In the genomic region with DNA sequence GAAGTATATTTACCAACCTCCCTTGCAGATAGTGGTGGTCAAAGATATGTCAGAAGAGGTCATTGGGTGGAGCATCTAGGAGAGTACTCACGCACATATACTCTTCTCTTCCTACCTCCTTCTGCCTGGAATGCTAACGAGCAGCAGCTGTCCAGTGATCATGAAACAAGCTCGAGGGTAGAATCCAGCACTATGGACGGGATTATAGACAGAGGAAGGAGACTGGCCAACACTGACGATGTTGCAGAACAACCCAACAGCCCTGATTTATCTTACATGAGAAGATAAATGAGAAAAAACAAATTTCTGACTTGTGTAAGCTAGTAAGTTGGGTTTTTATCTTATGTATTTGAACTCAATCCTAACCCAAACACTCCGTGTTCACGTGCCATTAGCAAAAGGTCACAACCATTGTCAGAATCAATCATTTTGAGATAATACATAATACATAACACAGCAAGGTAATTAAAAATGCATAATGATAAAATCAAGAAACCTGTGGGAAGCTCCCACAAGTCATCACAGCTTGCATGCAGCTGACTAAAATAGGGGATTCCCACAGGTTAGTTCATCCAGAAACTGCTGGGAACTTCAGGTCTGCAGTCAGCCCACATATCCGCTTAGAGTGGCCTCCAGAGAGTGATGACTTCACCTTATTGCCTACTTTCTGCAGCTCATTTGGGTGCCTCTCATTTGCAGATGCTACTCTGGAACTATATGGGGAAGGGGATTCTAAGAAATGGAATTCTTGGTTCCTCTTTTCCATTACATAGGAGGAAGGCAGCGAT, we compare ENCODE assay signal across 10 cellular contexts. TPM values are rescaled to one million over a fixed set of nuclear protein-coding genes. Genes with fewer than 3 reads are reported as not detected.
DNase-seq lines count a peak whose midpoint lies in the region; ATAC-seq lines count a peak whose summit lies in the region.
"Had no signal": no experiment of that assay in that cellular context is flagged by ENCODE, and none has a peak within 500 bp of the region (broad histone marks: within the 10 kb centered on the region; RNA-seq: fewer than 3 reads in every experiment).

No MANE protein-coding gene starts in this region.

- ATAC-seq in HG03045 (IDR thresholded peaks at IDR 0.05; ENCODE audit: unreplicated experiment) (peak; percentile 83), esophagus mucosa (no peak)
- ATAC-seq: gastroesophageal sphincter had no signal

- peaks cover 4% of the 10 kb centered on the region for H3K36me3 Mint-ChIP-seq in activated T-helper 2 cell treated with anti-CD3 and anti-CD28 coated beads, Interferon-gamma antibody, Interleukin-2, Interleukin-4, amounts not matched to agents 10 μg/mL and 5 μg/mL and 100 μg/mL, durations not matched to agents 14 hours and 24 hours and 36 hours (ENCODE audit: low read depth)
- H3K36me3 Mint-ChIP-seq in immature natural killer cell, result no peaks in the 10 kb centered on the region

- no peaks in the 10 kb centered on the region for H3K27me3 Mint-ChIP-seq in activated T-helper 2 cell treated with anti-CD3 and anti-CD28 coated beads, Interferon-gamma antibody, Interleukin-2, Interleukin-4, amounts not matched to agents 10 μg/mL and 5 μg/mL and 100 μg/mL, durations not matched to agents 14 hours and 24 hours and 36 hours (ENCODE audit: low read depth)
- H3K27me3 Mint-ChIP-seq in immature natural killer cell (ENCODE audit: low read depth in 3 of 3), result peaks cover 0 to 2% (median 0%) of the 10 kb centered on the region in 3 donors

- H3K27ac Mint-ChIP-seq in activated T-helper 2 cell treated with anti-CD3 and anti-CD28 coated beads, Interferon-gamma antibody, Interleukin-2, Interleukin-4, amounts not matched to agents 10 μg/mL and 5 μg/mL and 100 μg/mL, durations not matched to agents 14 hours and 24 hours and 36 hours, result no peak overlapping the region
- H3K27ac Mint-ChIP-seq in immature natural killer cell, result no peak overlapping the region

- no peak overlapping the region for H3K4me3 Mint-ChIP-seq in activated T-helper 2 cell treated with anti-CD3 and anti-CD28 coated beads, Interferon-gamma antibody, Interleukin-2, Interleukin-4, amounts not matched to agents 10 μg/mL and 5 μg/mL and 100 μg/mL, durations not matched to agents 14 hours and 24 hours and 36 hours (ENCODE audit: low read depth)
- H3K4me3 Mint-ChIP-seq in immature natural killer cell, result no peak overlapping the region

- peaks cover 22% of the 10 kb centered on the region for H3K4me1 Mint-ChIP-seq in activated T-helper 2 cell treated with anti-CD3 and anti-CD28 coated beads, Interferon-gamma antibody, Interleukin-2, Interleukin-4, amounts not matched to agents 10 μg/mL and 5 μg/mL and 100 μg/mL, durations not matched to agents 14 hours and 24 hours and 36 hours (ENCODE audit: low read depth)
- no peaks in the 10 kb centered on the region for H3K4me1 Mint-ChIP-seq in immature natural killer cell

- DNase-seq in CD1c-positive myeloid dendritic cell (ENCODE audit: extremely low spot score) (peak; percentile 66), GM19238 (ENCODE audit: insufficient read length, low spot score) (peak; percentile 27), immature natural killer cell (no peak), D341Med (ENCODE audit: low spot score) (no peak), DMS153 treated with DMSO at 0.1 percent for 48 hours (lab: John Stamatoyannopoulos, UW; ENCODE audit: unreplicated experiment) (no peak)
- peak; percentile 23 for DNase-seq in activated T-helper 2 cell treated with anti-CD3 and anti-CD28 coated beads, Interferon-gamma antibody, Interleukin-2, Interleukin-4, amounts not matched to agents 10 μg/mL and 5 μg/mL and 100 μg/mL, durations not matched to agents 14 hours and 24 hours and 36 hours (ENCODE audit: low spot score)
- DNase-seq: MG63 had no signal

- intact Hi-C loops in activated T-helper 2 cell treated with anti-CD3 and anti-CD28 coated beads, Interferon-gamma antibody, Interleukin-2, Interleukin-4, amounts not matched to agents 10 μg/mL and 5 μg/mL and 100 μg/mL, durations not matched to agents 14 hours and 24 hours and 36 hours (cut with micrococcal nuclease), result loop anchor here (1.0 to 5.0 kb wide), 5 partner anchors 15 to 69 kb away; no protein-coding TSS in a partner anchor

- H3K9me3 Mint-ChIP-seq in activated T-helper 2 cell treated with anti-CD3 and anti-CD28 coated beads, Interferon-gamma antibody, Interleukin-2, Interleukin-4, amounts not matched to agents 10 μg/mL and 5 μg/mL and 100 μg/mL, durations not matched to agents 14 hours and 24 hours and 36 hours, result peaks cover 15% of the 10 kb centered on the region
- peaks cover 0 to 1% (median 0%) of the 10 kb centered on the region in 6 donors for H3K9me3 Mint-ChIP-seq in immature natural killer cell

RNA-seq across cellular contexts. Expression of a gene that starts 36.3 kb away (rescaled TPM):
- total RNA-seq in activated T-helper 2 cell treated with anti-CD3 and anti-CD28 coated beads, Interferon-gamma antibody, Interleukin-2, Interleukin-4, amounts not matched to agents 10 μg/mL and 5 μg/mL and 100 μg/mL, durations not matched to agents 14 hours and 24 hours and 36 hours, result 23.4 and 24.2 TPM in 2 replicates
- 10 to 100 TPM in 2 of 3 donors, 1 to 10 TPM in 1; 9.7 to 12.4 (median 11.7) TPM for polyA plus RNA-seq in immature natural killer cell
- 27.2 TPM for total RNA-seq in esophagus mucosa

Comparison
In these comparisons a context has a peak if more than half of its experiments do, and no peak if none do; other contexts are left out.
1. DNase-seq: peak in CD1c-positive myeloid dendritic cell (single experiment), GM19238 (single experiment) and activated T-helper 2 cell treated with anti-CD3 and anti-CD28 coated beads, Interferon-gamma antibody, Interleukin-2, Interleukin-4, amounts not matched to agents 10 μg/mL and 5 μg/mL and 100 μg/mL, durations not matched to agents 14 hours and 24 hours and 36 hours (single experiment); none in immature natural killer cell (0 of 3), D341Med (single experiment) and DMS153 treated with DMSO at 0.1 percent for 48 hours (single experiment).